8 cellular contexts compared by ENCODE assay signal in the genomic region with DNA sequence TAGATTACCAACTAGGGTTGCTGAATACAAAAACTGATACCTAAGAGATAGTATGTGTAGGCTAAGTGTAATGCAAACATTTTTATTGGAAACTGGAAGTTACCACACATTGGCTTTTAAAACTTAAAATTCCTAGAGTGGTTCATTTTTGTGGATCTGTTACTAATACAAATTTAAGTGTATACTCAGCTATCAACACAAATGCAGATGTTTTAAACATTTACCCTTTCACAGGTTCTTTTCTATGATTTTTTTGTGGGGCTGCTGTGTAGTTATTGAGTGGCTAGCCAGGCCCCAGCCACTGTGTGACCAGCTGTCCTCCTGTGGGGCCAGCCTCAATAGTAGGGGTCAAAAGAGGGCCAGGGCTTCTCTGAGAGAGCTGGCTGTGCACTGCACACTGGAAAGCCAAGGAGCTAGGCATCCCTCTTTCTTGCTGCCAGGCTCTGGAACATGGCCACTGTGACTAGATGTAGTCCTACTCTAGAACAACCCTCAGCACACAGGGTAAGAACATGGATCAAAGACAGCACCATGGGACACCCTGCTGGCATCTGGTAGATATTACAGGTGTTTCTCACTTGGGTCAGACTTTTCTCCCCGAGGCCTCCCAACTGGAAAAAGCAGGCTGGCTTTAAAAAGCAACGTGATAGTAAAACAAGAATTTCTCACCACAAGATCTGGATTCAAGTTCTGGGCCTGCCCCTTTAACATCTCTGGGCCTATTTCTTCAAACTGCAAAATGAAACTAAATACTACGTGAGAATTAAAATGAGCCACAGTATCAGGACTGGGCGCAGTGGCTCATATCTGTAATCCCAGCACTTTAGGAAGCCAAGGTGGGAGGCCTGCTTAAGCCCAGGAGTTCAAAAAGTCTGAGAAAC. TPM values are rescaled to one million over a fixed set of nuclear protein-coding genes. Genes with fewer than 3 reads are reported as not detected.
DNase-seq lines count a peak whose midpoint lies in the region; ATAC-seq and TF ChIP-seq lines count a peak whose summit lies in the region.

No MANE protein-coding gene starts in this region.

- in situ Hi-C loops in Panc1 (cut with HindIII; ENCODE audit: low pct_unique_long_range_greater_than_20kb, low sequenced_read_pairs): loop anchor here (5.0 kb wide), 1 partner anchor 138 kb away; no protein-coding TSS in a partner anchor

- peak; percentile 69 for ATAC-seq in GM19043 (IDR thresholded peaks at IDR 0.05; ENCODE audit: low read depth, unreplicated experiment)
- ATAC-seq in Panc1: peak; percentile 75

- no peak overlapping the region for H3K4me3 ChIP-seq in BE2C (ENCODE audit: low read depth, low read length)
- H3K4me3 ChIP-seq in KMS-11 (IDR thresholded peaks at IDR 0.05; ENCODE audit: insufficient read depth, low read depth, low read length): no peak overlapping the region
- H3K4me3 ChIP-seq in Panc1 (ENCODE audit: low read depth in 2 of 2, low read length in 2 of 2): no peak overlapping the region
- H3K4me3 ChIP-seq in fibroblast of villous mesenchyme (ENCODE audit: low read depth, low read length): no peak overlapping the region

- H3K4me1 ChIP-seq in BE2C (peaks cover 5% of the 10 kb centered on the region), KMS-11 (ENCODE audit: low read depth, poor library complexity, severe bottlenecking) (peaks cover 38% of the 10 kb centered on the region), Panc1 (ENCODE audit: control insufficient read depth, insufficient read depth, low read length) (peaks cover 80% of the 10 kb centered on the region)

- peaks cover 28% of the 10 kb centered on the region for H3K36me3 ChIP-seq in BE2C
- H3K36me3 ChIP-seq in KMS-11 (ENCODE audit: insufficient read depth): no peaks in the 10 kb centered on the region
- peaks cover 35% of the 10 kb centered on the region for H3K36me3 ChIP-seq in Panc1 (ENCODE audit: control insufficient read depth, insufficient read depth, low read length)

- H3K27me3 ChIP-seq in BE2C: no peaks in the 10 kb centered on the region
- H3K27me3 ChIP-seq in KMS-11 (ENCODE audit: insufficient read depth, low read depth): no peaks in the 10 kb centered on the region
- no peaks in the 10 kb centered on the region for H3K27me3 ChIP-seq in Panc1 (ENCODE audit: control insufficient read depth, insufficient read depth, low read length)

- no peak overlapping the region for H3K9ac ChIP-seq in KMS-11

- no peaks in the 10 kb centered on the region for H3K79me2 ChIP-seq in KMS-11 (ENCODE audit: insufficient read depth, low read depth)

- BruUV-seq in Panc1 (replicated peaks; lab: Mats Ljungman, UMichigan): no TSS peak

- POLR2A ChIA-PET in Panc1 (lab: Charles Lee): interaction anchor here (0.7 to 1.2 kb wide), 3 partner anchors 9 to 120 kb away, joined by 3 to 4 read pairs (median 4); no protein-coding TSS in a partner anchor

- H3K9me3 ChIP-seq in BE2C (no peaks in the 10 kb centered on the region), Panc1 (ENCODE audit: control insufficient read depth, insufficient read depth, low read depth, low read length) (no peaks in the 10 kb centered on the region)

- intact Hi-C loops in Panc1 (cut with micrococcal nuclease; ENCODE audit: unreplicated experiment): loop anchor here (2.0 kb wide), 1 partner anchor 137 kb away; no protein-coding TSS in a partner anchor

- no peak overlapping the region for H3K27ac ChIP-seq in KMS-11
- H3K27ac ChIP-seq in Panc1 (ENCODE audit: low read length): peak overlapping the region; percentile 73

- DNase-seq in BE2C (peak; percentile 76), Panc1 (ENCODE audit: low read depth, low spot score) (peak; percentile 52), fibroblast of villous mesenchyme (ENCODE audit: low read depth) (peak; percentile 79), nucleus accumbens (lab: John Stamatoyannopoulos, UW) (peak in 45 of 56 donors; percentile 18 to 79 (median 53)), ureter (ENCODE audit: low spot score) (peak; percentile 70)
- peak; percentile 30 for DNase-seq in activated T-helper 9 cell treated with anti-CD3 and anti-CD28 coated beads, Interleukin-2, amount 50 U/mL, for 16 hours (ENCODE audit: low read depth)

- TF ChIP-seq CTCF in BE2C (IDR thresholded peaks at IDR 0.05; ENCODE audit: low read depth, low read length) (peak; percentile 85), KMS-11 (conservative IDR thresholded peaks at IDR 0.05; ENCODE audit: low read depth, low read length) (peak; percentile 90), Panc1 (IDR thresholded peaks at IDR 0.05) (peak; percentile 81), fibroblast of villous mesenchyme (IDR thresholded peaks at IDR 0.05; ENCODE audit: insufficient read depth, low read depth, low read length) (peak; percentile 85)

- no peaks in the 10 kb centered on the region for H4K20me1 ChIP-seq in KMS-11 (ENCODE audit: insufficient read depth)

- H3K4me2 ChIP-seq in KMS-11: peak overlapping the region; percentile 12

- CTCF ChIA-PET in Panc1 (lab: Charles Lee): interaction anchor here (0.6 to 1.8 kb wide), 3 partner anchors 136 to 159 kb away, joined by 5 to 9 read pairs (median 5); no protein-coding TSS in a partner anchor

- H2AFZ ChIP-seq in KMS-11 (ENCODE audit: low read depth): no peak overlapping the region

RNA-seq across cellular contexts. Expression of a gene that starts 7.3 kb away (rescaled TPM):
- polyA plus RNA-seq in BE2C (2012; ENCODE audit: insufficient read depth, insufficient read length, low read depth): 58.5 TPM
- total RNA-seq in Panc1 (2021; ENCODE audit: unreplicated experiment): 73.5 TPM
- 50.1 TPM for polyA plus RNA-seq in Panc1 (2012; ENCODE audit: insufficient read length)
- total RNA-seq in fibroblast of villous mesenchyme: 40.3 and 51.8 TPM in 2 replicates
- 75.6 TPM for total RNA-seq in ureter

RNA-seq across cellular contexts. Expression of a gene that starts 11.7 kb away (rescaled TPM):
- 266 TPM for polyA plus RNA-seq in BE2C (2012; ENCODE audit: insufficient read depth, insufficient read length, low read depth)
- total RNA-seq in Panc1 (2021; ENCODE audit: unreplicated experiment) (362 TPM), fibroblast of villous mesenchyme (330 and 434 TPM in 2 replicates), ureter (205 TPM)
- 307 TPM for polyA plus RNA-seq in Panc1 (2012; ENCODE audit: insufficient read length)

RNA-seq across cellular contexts. Expression of a gene that starts 40.1 kb away (rescaled TPM):
- polyA plus RNA-seq in BE2C (2012; ENCODE audit: insufficient read depth, insufficient read length, low read depth): 19.9 TPM
- 103 TPM for total RNA-seq in Panc1 (2021; ENCODE audit: unreplicated experiment)
- polyA plus RNA-seq in Panc1 (2012; ENCODE audit: insufficient read length): 107 TPM
- 21.6 and 22.9 TPM in 2 replicates for total RNA-seq in fibroblast of villous mesenchyme
- total RNA-seq in ureter: 36.9 TPM
